ENCODE assay signal across 1 cellular context in genomic region chr12:113647048-113647447, GRCh38.
TF ChIP-seq lines count a peak whose summit lies in the region.

No MANE protein-coding gene starts in this region.

TF ChIP-seq in SK-N-SH, 30 proteins besides CTCF, POLR2A, EP300 and RAD21 (continued from another document):
- no peak for TF ChIP-seq REST (IDR thresholded peaks at IDR 0.05; ENCODE audit: low read depth, low read length)
- TF ChIP-seq YY1 (IDR thresholded peaks at IDR 0.05; ENCODE audit: low read depth), result no peak
- TF ChIP-seq SIN3A (IDR thresholded peaks at IDR 0.05; ENCODE audit: borderline replicate concordance, low read depth, low read length), result no peak
